ENCODE assay signal across 8 cellular contexts in the genomic region with DNA sequence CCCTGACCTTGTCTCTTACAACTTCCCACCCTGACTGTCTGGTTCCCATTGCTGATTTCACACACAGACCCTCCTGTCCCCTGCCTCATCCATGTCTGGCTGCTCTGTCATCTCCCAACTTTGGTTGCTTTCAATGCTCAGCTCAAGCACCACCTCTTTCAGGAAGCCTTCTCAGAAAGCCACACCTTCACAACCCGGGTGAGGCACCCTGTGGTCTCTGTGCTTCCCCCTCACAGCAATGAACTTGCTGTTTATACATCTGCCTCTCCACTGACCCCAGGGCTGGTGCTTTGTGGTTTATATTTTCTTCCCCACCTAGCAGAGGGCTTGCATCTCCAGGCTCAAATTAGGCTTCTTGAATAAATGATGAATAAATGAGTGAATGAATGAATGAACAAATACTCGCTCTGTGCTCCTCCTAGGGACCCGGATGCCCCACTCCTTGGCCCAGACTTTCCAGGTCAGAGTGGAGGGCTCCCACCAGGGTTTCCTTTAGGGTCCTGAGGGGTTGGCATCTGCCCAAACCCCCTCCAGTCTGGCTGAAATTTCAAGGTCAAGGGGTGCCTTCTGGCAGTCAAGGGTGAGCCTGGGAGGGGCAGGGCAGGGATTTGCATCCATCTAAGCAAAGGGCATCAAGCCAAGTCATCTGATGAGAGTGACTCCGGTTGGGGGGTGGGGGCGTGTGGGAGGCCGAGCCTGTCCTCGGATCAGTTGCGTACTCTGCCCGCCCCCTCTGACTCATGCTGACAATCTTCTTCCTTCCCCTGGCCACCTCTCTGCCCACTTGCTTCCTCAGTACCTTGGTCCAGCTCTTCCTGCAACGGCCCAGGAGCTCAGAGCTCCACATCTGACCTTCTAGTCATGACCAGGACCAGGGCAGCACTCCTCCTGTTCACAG. TPM values are rescaled to one million over a fixed set of nuclear protein-coding genes. Genes with fewer than 3 reads are reported as not detected.
DNase-seq lines count a peak whose midpoint lies in the region; ATAC-seq and TF ChIP-seq lines count a peak whose summit lies in the region.

A gene (plus strand): TSS at position 783 of the 898 bp plus-strand sequence. CDS start 79 bp downstream, at position 862.

- TF ChIP-seq CTCF in activated CD8-positive, alpha-beta T cell treated with anti-CD3 and anti-CD28 coated beads for 36 hours (IDR thresholded peaks at IDR 0.05) = no peak
- TF ChIP-seq CTCF in foreskin keratinocyte (conservative IDR thresholded peaks at IDR 0.05) (no peak), gastrocnemius medialis (IDR thresholded peaks at IDR 0.05 in 4 of 5, conservative IDR thresholded peaks at IDR 0.05 in 1 of 5) (no peak)

- CTCF ChIA-PET in activated CD8-positive, alpha-beta T cell treated with anti-CD3 and anti-CD28 coated beads for 36 hours (lab: Charles Lee) = no interaction called here

- no peak within 1 kb of the TSS for H3K27ac ChIP-seq in CD4-positive, CD25-positive, alpha-beta regulatory T cell (ENCODE audit: insufficient read depth, low read length, poor library complexity, severe bottlenecking)
- H3K27ac ChIP-seq in foreskin keratinocyte (no peak within 1 kb of the TSS), gastrocnemius medialis (no peak within 1 kb of the TSS)
- no peak within 1 kb of the TSS for H3K27ac ChIP-seq in effector memory CD4-positive, alpha-beta T cell (ENCODE audit: insufficient read depth, low read length, poor library complexity, severe bottlenecking)

- in situ Hi-C loops in gastrocnemius medialis (cut with MboI; ENCODE audit: low sequenced_read_pairs in 4 of 4) = no loop called here

- H3K27ac Mint-ChIP-seq in CD4-positive, CD25-positive, alpha-beta regulatory T cell = peak within 1 kb of the TSS; percentile 31 to 80 (median 78)
- H3K27ac Mint-ChIP-seq in activated CD8-positive, alpha-beta T cell treated with anti-CD3 and anti-CD28 coated beads for 36 hours = peak within 1 kb of the TSS; percentile 90

- peak within 1 kb of the TSS in 3 of 4 donors; percentile 11 to 84 (median 72) for H3K4me3 Mint-ChIP-seq in CD4-positive, CD25-positive, alpha-beta regulatory T cell
- peak within 1 kb of the TSS; percentile 8 for H3K4me3 Mint-ChIP-seq in activated CD8-positive, alpha-beta T cell treated with anti-CD3 and anti-CD28 coated beads for 36 hours

- H3K36me3 ChIP-seq in CD4-positive, CD25-positive, alpha-beta regulatory T cell (ENCODE audit: control insufficient read depth, insufficient read depth, low read length) = no peaks in the 10 kb centered on the region
- no peaks in the 10 kb centered on the region for H3K36me3 ChIP-seq in gastrocnemius medialis
- no peaks in the 10 kb centered on the region for H3K36me3 ChIP-seq in effector memory CD4-positive, alpha-beta T cell (ENCODE audit: control insufficient read depth, insufficient read depth, low read length)

- intact Hi-C loops in activated CD8-positive, alpha-beta T cell treated with anti-CD3 and anti-CD28 coated beads for 36 hours (cut with micrococcal nuclease) = no loop called here
- intact Hi-C loops in gastrocnemius medialis (cut with DNase I; ENCODE audit: low total_unique reads) = no loop called here

- H3K9me3 Mint-ChIP-seq in CD4-positive, CD25-positive, alpha-beta regulatory T cell = peaks cover 0 to 3% (median 0%) of the 10 kb centered on the region in 7 donors
- H3K9me3 Mint-ChIP-seq in activated CD8-positive, alpha-beta T cell treated with anti-CD3 and anti-CD28 coated beads for 36 hours = no peaks in the 10 kb centered on the region

- H3K36me3 Mint-ChIP-seq in CD4-positive, CD25-positive, alpha-beta regulatory T cell = no peaks in the 10 kb centered on the region
- H3K36me3 Mint-ChIP-seq in activated CD8-positive, alpha-beta T cell treated with anti-CD3 and anti-CD28 coated beads for 36 hours (ENCODE audit: low read depth) = no peaks in the 10 kb centered on the region

- peaks cover 13% of the 10 kb centered on the region for H3K4me1 ChIP-seq in CD4-positive, CD25-positive, alpha-beta regulatory T cell (ENCODE audit: control insufficient read depth, insufficient read depth, low read length, poor library complexity, severe bottlenecking)
- H3K4me1 ChIP-seq in foreskin keratinocyte = no peaks in the 10 kb centered on the region
- peaks cover 5 to 16% of the 10 kb centered on the region in 2 donors for H3K4me1 ChIP-seq in gastrocnemius medialis
- H3K4me1 ChIP-seq in effector memory CD4-positive, alpha-beta T cell (ENCODE audit: control insufficient read depth, insufficient read depth, low read length, poor library complexity, severe bottlenecking) = no peaks in the 10 kb centered on the region

- H3K27me3 ChIP-seq in CD4-positive, CD25-positive, alpha-beta regulatory T cell (ENCODE audit: control insufficient read depth, insufficient read depth, low read length) = no peaks in the 10 kb centered on the region
- H3K27me3 ChIP-seq in foreskin keratinocyte = no peaks in the 10 kb centered on the region
- no peaks in the 10 kb centered on the region for H3K27me3 ChIP-seq in gastrocnemius medialis
- H3K27me3 ChIP-seq in effector memory CD4-positive, alpha-beta T cell (replicated peaks; ENCODE audit: control insufficient read depth, insufficient read depth, low read length, poor library complexity, severe bottlenecking) = no peaks in the 10 kb centered on the region

- peak; percentile 64 to 67 for ATAC-seq in CD4-positive, CD25-positive, alpha-beta regulatory T cell (ENCODE audit: low read depth in 2 of 2)
- ATAC-seq in GM21381 (IDR thresholded peaks at IDR 0.05; ENCODE audit: unreplicated experiment) = peak; percentile 73
- peak; percentile 85 for ATAC-seq in activated CD8-positive, alpha-beta T cell treated with anti-CD3 and anti-CD28 coated beads for 36 hours
- ATAC-seq in foreskin keratinocyte = peak; percentile 54
- ATAC-seq in gastrocnemius medialis = no peak

- H3K9me3 ChIP-seq in CD4-positive, CD25-positive, alpha-beta regulatory T cell (ENCODE audit: control insufficient read depth in 2 of 2, low read length in 2 of 2) = no peaks in the 10 kb centered on the region
- H3K9me3 ChIP-seq in gastrocnemius medialis = no peaks in the 10 kb centered on the region
- H3K9me3 ChIP-seq in effector memory CD4-positive, alpha-beta T cell (ENCODE audit: control insufficient read depth, low read length) = no peaks in the 10 kb centered on the region

- H3K4me1 Mint-ChIP-seq in CD4-positive, CD25-positive, alpha-beta regulatory T cell = peaks cover 5 to 20% (median 16%) of the 10 kb centered on the region in 4 donors
- peaks cover 49% of the 10 kb centered on the region for H3K4me1 Mint-ChIP-seq in activated CD8-positive, alpha-beta T cell treated with anti-CD3 and anti-CD28 coated beads for 36 hours (ENCODE audit: low read depth)

- peak within 1 kb of the TSS; percentile 35 for H3K4me3 ChIP-seq in CD4-positive, CD25-positive, alpha-beta regulatory T cell (ENCODE audit: low read depth, low read length)
- H3K4me3 ChIP-seq in gastrocnemius medialis = no peak within 1 kb of the TSS
- no peak within 1 kb of the TSS for H3K4me3 ChIP-seq in effector memory CD4-positive, alpha-beta T cell (ENCODE audit: insufficient read depth, low read depth, low read length, poor library complexity, severe bottlenecking)

- POLR2A ChIA-PET in activated CD8-positive, alpha-beta T cell treated with anti-CD3 and anti-CD28 coated beads for 36 hours (lab: Charles Lee) = interaction anchor here (1.1 to 1.2 kb wide), 2 partner anchors 140 to 161 kb away, joined by 3 to 4 read pairs; no protein-coding TSS in a partner anchor

- H3K27me3 Mint-ChIP-seq in CD4-positive, CD25-positive, alpha-beta regulatory T cell = peaks cover 4% of the 10 kb centered on the region
- no peaks in the 10 kb centered on the region for H3K27me3 Mint-ChIP-seq in activated CD8-positive, alpha-beta T cell treated with anti-CD3 and anti-CD28 coated beads for 36 hours

- peak in 1 of 3 donors; percentile 88 for DNase-seq in CD4-positive, CD25-positive, alpha-beta regulatory T cell
- DNase-seq in HUDEP-2 (lab: John Stamatoyannopoulos, UW; ENCODE audit: unreplicated experiment in 76 of 76) = peak in 43 of 76 experiments; percentile 2 to 71 (median 31)
- peak; percentile 96 for DNase-seq in activated CD8-positive, alpha-beta T cell treated with anti-CD3 and anti-CD28 coated beads for 36 hours
- DNase-seq in foreskin keratinocyte = peak in 1 of 2 donors; percentile 13
- peak; percentile 13 to 40 for DNase-seq in gastrocnemius medialis
- DNase-seq in cerebellum (ENCODE audit: low spot score) = no peak
- DNase-seq in effector memory CD4-positive, alpha-beta T cell = no peak

- no peak for TF ChIP-seq POLR2A in gastrocnemius medialis (IDR thresholded peaks at IDR 0.05)

RNA-seq across cellular contexts. Expression of the gene that starts here (rescaled TPM):
- total RNA-seq in CD4-positive, CD25-positive, alpha-beta regulatory T cell = 1.9 TPM
- polyA plus RNA-seq in CD4-positive, CD25-positive, alpha-beta regulatory T cell = under 1 TPM in 1 of 4 donors, not detected in 3; 0.47 TPM
- 1 to 10 TPM; 4.4 to 5.4 TPM for total RNA-seq in activated CD8-positive, alpha-beta T cell treated with anti-CD3 and anti-CD28 coated beads for 36 hours
- total RNA-seq in foreskin keratinocyte (not detected in 2 replicates), gastrocnemius medialis (under 1 TPM; 0.22 to 0.91 (median 0.56) TPM), cerebellum (1.6 TPM)
- not detected in 2 replicates for polyA plus RNA-seq in foreskin keratinocyte

Comparison
In these comparisons a context has a peak if more than half of its experiments do, and no peak if none do; other contexts are left out.
1. Peak in ATAC-seq in foreskin keratinocyte; RNA of the gene not detected or under 1 TPM.
2. Peak in DNase-seq in gastrocnemius medialis; RNA of the gene not detected or under 1 TPM.
3. ATAC-seq: peak in CD4-positive, CD25-positive, alpha-beta regulatory T cell (2 of 2), GM21381 (single experiment) and activated CD8-positive, alpha-beta T cell treated with anti-CD3 and anti-CD28 coated beads for 36 hours (single experiment); none in gastrocnemius medialis (0 of 2).
4. DNase-seq: peak in HUDEP-2 (43 of 76) and activated CD8-positive, alpha-beta T cell treated with anti-CD3 and anti-CD28 coated beads for 36 hours (single experiment); none in cerebellum (single experiment) and effector memory CD4-positive, alpha-beta T cell (0 of 3).